ENCODE assay signal across 13 cellular contexts in the genomic region with DNA sequence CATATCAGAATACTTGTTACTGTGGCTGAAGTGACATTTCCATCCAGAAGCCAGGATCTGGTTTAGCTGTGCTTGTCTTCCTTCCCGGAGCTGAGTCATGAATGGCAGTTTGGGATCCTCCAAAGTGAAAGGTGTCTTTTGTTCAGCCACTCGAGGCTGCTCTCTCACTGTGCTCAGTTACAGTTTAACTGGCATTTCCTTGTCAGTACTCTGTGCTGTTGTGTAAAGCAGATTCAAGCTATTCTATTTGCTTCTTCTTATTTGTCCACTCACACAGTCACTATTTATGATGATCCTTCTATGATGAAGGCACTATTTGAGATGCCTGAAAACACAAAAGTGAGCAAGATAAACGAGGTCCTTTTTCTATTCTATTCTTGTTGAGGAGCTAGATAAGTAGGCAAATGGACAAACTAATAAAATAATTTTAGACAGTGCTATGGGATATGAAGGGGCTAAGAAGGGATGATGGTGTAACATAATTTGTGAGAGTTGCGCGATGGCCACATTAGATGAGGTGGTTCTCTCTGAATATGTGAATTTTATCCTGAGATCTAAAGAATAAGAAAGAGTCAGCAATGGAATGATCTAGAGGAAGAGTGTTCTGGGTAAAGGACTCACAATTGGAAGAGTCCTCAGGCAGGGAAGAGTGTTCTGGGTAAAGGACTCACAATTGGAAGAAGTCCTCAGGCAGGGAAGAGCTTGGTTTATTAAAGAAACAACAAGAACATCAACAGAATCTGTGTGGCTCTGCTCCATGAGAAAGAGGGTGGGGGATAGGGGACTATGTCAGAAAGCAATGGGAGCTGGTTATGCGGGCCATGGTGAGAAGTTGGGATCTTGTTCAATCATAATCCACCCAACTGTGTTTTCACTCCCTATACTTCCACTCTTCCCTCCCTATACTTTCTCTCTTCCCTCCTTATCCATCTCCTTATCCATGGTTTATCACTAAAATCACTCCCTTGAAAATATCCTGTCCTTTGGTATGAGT. TPM values are rescaled to one million over a fixed set of nuclear protein-coding genes. Genes with fewer than 3 reads are reported as not detected.
A peak's percentile ranks its signal among the peaks of the same experiment; 100 is the strongest.
DNase-seq lines count a peak whose midpoint lies in the region; ATAC-seq and TF ChIP-seq lines count a peak whose summit lies in the region.
"Had no signal": no experiment of that assay in that cellular context is flagged by ENCODE, and none has a peak within 500 bp of the region (broad histone marks: within the 10 kb centered on the region; RNA-seq: fewer than 3 reads in every experiment).

No MANE protein-coding gene starts in this region.

- no peaks in the 10 kb centered on the region for H3K4me1 Mint-ChIP-seq in activated T-helper 1 cell treated with anti-CD3 and anti-CD28 coated beads, Interleukin-12 subunit alpha, Interleukin-12 subunit beta, Interleukin-2, Interleukin-4 antibody, amounts not matched to agents 30 ng/mL and 10 ng/mL and 1 ng/mL, durations not matched to agents 14 hours and 24 hours and 36 hours (ENCODE audit: low read depth)
- no peaks in the 10 kb centered on the region for H3K4me1 Mint-ChIP-seq in activated naive CD8-positive, alpha-beta T cell treated with anti-CD3 and anti-CD28 coated beads for 36 hours

- H3K4me3 ChIP-seq in mammary epithelial cell (replicated peaks in 1 of 3; ENCODE audit: insufficient read depth in 1 of 3, low read depth in 2 of 3, low read length in 3 of 3) = no peak overlapping the region
- H3K4me3 ChIP-seq in mesenchymal stem cell (ENCODE audit: insufficient read depth in 1 of 2, low read depth in 1 of 2, low read length in 2 of 2) = peak overlapping the region in 1 of 2 experiments; percentile 55

- ATAC-seq in HG02763 (IDR thresholded peaks at IDR 0.05; ENCODE audit: unreplicated experiment) = peak; percentile 64
- ATAC-seq: CD8-positive, alpha-beta T cell had no signal

- H3K9me3 ChIP-seq in mammary epithelial cell (replicated peaks; ENCODE audit: insufficient read depth, low read length) (peaks cover 6% of the 10 kb centered on the region), mesenchymal stem cell (ENCODE audit: control insufficient read depth, low read length) (peaks cover 3% of the 10 kb centered on the region)

- H2AFZ ChIP-seq in mammary epithelial cell (ENCODE audit: low read depth, low read length) = peak overlapping the region; percentile 40
- H2AFZ ChIP-seq in mesenchymal stem cell (ENCODE audit: low read depth, low read length) = no peak overlapping the region

- H3K27me3 Mint-ChIP-seq in activated T-helper 1 cell treated with anti-CD3 and anti-CD28 coated beads, Interleukin-12 subunit alpha, Interleukin-12 subunit beta, Interleukin-2, Interleukin-4 antibody, amounts not matched to agents 30 ng/mL and 10 ng/mL and 1 ng/mL, durations not matched to agents 14 hours and 24 hours and 36 hours (ENCODE audit: insufficient read depth) = no peaks in the 10 kb centered on the region
- no peaks in the 10 kb centered on the region for H3K27me3 Mint-ChIP-seq in activated naive CD8-positive, alpha-beta T cell treated with anti-CD3 and anti-CD28 coated beads for 36 hours

- H3K4me1 ChIP-seq in mammary epithelial cell (ENCODE audit: insufficient read depth, low read length) (peaks cover 34% of the 10 kb centered on the region), mesenchymal stem cell (ENCODE audit: control insufficient read depth, insufficient read depth, low read depth, low read length) (peaks cover 4% of the 10 kb centered on the region)

- H3K79me2 ChIP-seq in mammary epithelial cell (ENCODE audit: insufficient read depth, low read length) = no peaks in the 10 kb centered on the region

- H3K9ac ChIP-seq in mammary epithelial cell (ENCODE audit: insufficient read depth, low read length) (peak overlapping the region; percentile 68), mesenchymal stem cell (ENCODE audit: low read length) (peak overlapping the region; percentile 73)

- H4K8ac ChIP-seq in mesenchymal stem cell (ENCODE audit: low read length) = no peak overlapping the region

- dilution Hi-C loops in mammary epithelial cell (cut with HindIII; ENCODE audit: low sequenced_read_pairs) = loop anchor here (5.0 kb wide), 1 partner anchor 59 kb away; no protein-coding TSS in a partner anchor

- WGBS in mammary epithelial cell (ENCODE audit: low coverage, missing lambda C conversion rate) = 50% methylated on average over 6 of the region's 6 CpGs
- 74% methylated on average over 6 of the region's 6 CpGs for WGBS in mesenchymal stem cell

- H2AK5ac ChIP-seq in mesenchymal stem cell (ENCODE audit: low read length, severe bottlenecking) = peak overlapping the region; percentile 81

- peak overlapping the region; percentile 74 for H2BK5ac ChIP-seq in mesenchymal stem cell (ENCODE audit: low read depth, low read length, poor library complexity, severe bottlenecking)

- peak overlapping the region; percentile 98 for H3K27ac ChIP-seq in mammary epithelial cell (ENCODE audit: insufficient read depth, low read depth, low read length)
- peak overlapping the region; percentile 96 for H3K27ac ChIP-seq in mesenchymal stem cell (ENCODE audit: low read length, poor library complexity, severe bottlenecking)

- CTCF ChIA-PET in mammary epithelial cell (lab: Charles Lee; ENCODE audit: low non-redundant PET) = interaction anchor here (0.5 kb wide), 1 partner anchor 342 kb away, joined by 5 read pairs; no protein-coding TSS in a partner anchor

- H2BK15ac ChIP-seq in mesenchymal stem cell (ENCODE audit: low read depth, poor library complexity, severe bottlenecking) = no peak overlapping the region

- no peak for TF ChIP-seq CTCF in mammary epithelial cell (conservative IDR thresholded peaks at IDR 0.05 in 1 of 2, IDR thresholded peaks at IDR 0.05 in 1 of 2; ENCODE audit: extremely low read depth in 1 of 2, insufficient read depth in 1 of 2, low read depth in 1 of 2, low read length in 2 of 2)

- in situ Hi-C loops in mammary epithelial cell (cut with MboI; ENCODE audit: low sequenced_read_pairs in 2 of 2) = no loop called here

- BruUV-seq in mammary epithelial cell (replicated peaks; lab: Mats Ljungman, UMichigan) = TSS peak; percentile 18

- no peaks in the 10 kb centered on the region for H3K27me3 ChIP-seq in mammary epithelial cell (ENCODE audit: insufficient read depth, low read length)
- peaks cover 0 to 6% of the 10 kb centered on the region in 2 experiments for H3K27me3 ChIP-seq in mesenchymal stem cell (ENCODE audit: control insufficient read depth in 1 of 2, insufficient read depth in 1 of 2, low read length in 2 of 2)

- no peak overlapping the region for H2BK120ac ChIP-seq in mesenchymal stem cell (ENCODE audit: low read depth, low read length)

- H2BK12ac ChIP-seq in mesenchymal stem cell (ENCODE audit: low read length in 2 of 2) = no peak overlapping the region

- no peak overlapping the region for H3K18ac ChIP-seq in mesenchymal stem cell (ENCODE audit: low read depth in 1 of 2, low read length in 2 of 2)

- H4K20me1 ChIP-seq in mammary epithelial cell (ENCODE audit: insufficient read depth, low read length) = no peaks in the 10 kb centered on the region

- no peak overlapping the region for H3K23ac ChIP-seq in mesenchymal stem cell (ENCODE audit: low read length in 2 of 2)

- no peak overlapping the region for H3K14ac ChIP-seq in mesenchymal stem cell (ENCODE audit: low read length in 2 of 2)

- no peak overlapping the region for H3K27ac Mint-ChIP-seq in activated T-helper 1 cell treated with anti-CD3 and anti-CD28 coated beads, Interleukin-12 subunit alpha, Interleukin-12 subunit beta, Interleukin-2, Interleukin-4 antibody, amounts not matched to agents 30 ng/mL and 10 ng/mL and 1 ng/mL, durations not matched to agents 14 hours and 24 hours and 36 hours
- H3K27ac Mint-ChIP-seq in activated naive CD8-positive, alpha-beta T cell treated with anti-CD3 and anti-CD28 coated beads for 36 hours = no peak overlapping the region
- H3K27ac Mint-ChIP-seq: CD8-positive, alpha-beta T cell; memory B cell had no signal

- H3K36me3 ChIP-seq in mammary epithelial cell (ENCODE audit: insufficient read depth, low read length) = no peaks in the 10 kb centered on the region
- H3K36me3 ChIP-seq in mesenchymal stem cell (ENCODE audit: control insufficient read depth in 1 of 2, insufficient read depth in 2 of 2, low read depth in 1 of 2, low read length in 2 of 2) = no peaks in the 10 kb centered on the region

- H3K4me3 Mint-ChIP-seq in activated T-helper 1 cell treated with anti-CD3 and anti-CD28 coated beads, Interleukin-12 subunit alpha, Interleukin-12 subunit beta, Interleukin-2, Interleukin-4 antibody, amounts not matched to agents 30 ng/mL and 10 ng/mL and 1 ng/mL, durations not matched to agents 14 hours and 24 hours and 36 hours = no peak overlapping the region
- H3K4me3 Mint-ChIP-seq in activated naive CD8-positive, alpha-beta T cell treated with anti-CD3 and anti-CD28 coated beads for 36 hours = no peak overlapping the region
- H3K4me3 Mint-ChIP-seq: CD8-positive, alpha-beta T cell; memory B cell had no signal

- H3K9me3 Mint-ChIP-seq in activated T-helper 1 cell treated with anti-CD3 and anti-CD28 coated beads, Interleukin-12 subunit alpha, Interleukin-12 subunit beta, Interleukin-2, Interleukin-4 antibody, amounts not matched to agents 30 ng/mL and 10 ng/mL and 1 ng/mL, durations not matched to agents 14 hours and 24 hours and 36 hours = peaks cover 4% of the 10 kb centered on the region
- H3K9me3 Mint-ChIP-seq in activated naive CD8-positive, alpha-beta T cell treated with anti-CD3 and anti-CD28 coated beads for 36 hours = peaks cover 5% of the 10 kb centered on the region

- no peaks in the 10 kb centered on the region for H3K79me1 ChIP-seq in mesenchymal stem cell (replicated peaks; ENCODE audit: low read length, poor library complexity, severe bottlenecking)

- no peak overlapping the region for H3K4ac ChIP-seq in mesenchymal stem cell (ENCODE audit: low read depth in 1 of 2, low read length in 2 of 2)

- no peaks in the 10 kb centered on the region for H3K36me3 Mint-ChIP-seq in activated T-helper 1 cell treated with anti-CD3 and anti-CD28 coated beads, Interleukin-12 subunit alpha, Interleukin-12 subunit beta, Interleukin-2, Interleukin-4 antibody, amounts not matched to agents 30 ng/mL and 10 ng/mL and 1 ng/mL, durations not matched to agents 14 hours and 24 hours and 36 hours (ENCODE audit: low read depth)
- no peaks in the 10 kb centered on the region for H3K36me3 Mint-ChIP-seq in activated naive CD8-positive, alpha-beta T cell treated with anti-CD3 and anti-CD28 coated beads for 36 hours
- H3K36me3 Mint-ChIP-seq: CD8-positive, alpha-beta T cell; memory B cell had no signal

- peak overlapping the region; percentile 55 for H4K91ac ChIP-seq in mesenchymal stem cell (ENCODE audit: low read length)

- intact Hi-C loops in mammary epithelial cell (cut with micrococcal nuclease) = loop anchor here (2.0 kb wide), 1 partner anchor 65 kb away; no protein-coding TSS in a partner anchor
- intact Hi-C loops in activated T-helper 1 cell treated with anti-CD3 and anti-CD28 coated beads, Interleukin-12 subunit alpha, Interleukin-12 subunit beta, Interleukin-2, Interleukin-4 antibody, amounts not matched to agents 30 ng/mL and 10 ng/mL and 1 ng/mL, durations not matched to agents 14 hours and 24 hours and 36 hours (cut with micrococcal nuclease) = no loop called here

- peak; percentile 6 for DNase-seq in AG08395 (ENCODE audit: low spot score)
- DNase-seq in mammary epithelial cell = peak; percentile 80
- peak; percentile 41 for DNase-seq in mesenchymal stem cell
- DNase-seq in activated T-helper 1 cell treated with anti-CD3 and anti-CD28 coated beads, Interleukin-12 subunit alpha, Interleukin-12 subunit beta, Interleukin-2, Interleukin-4 antibody, amounts not matched to agents 30 ng/mL and 10 ng/mL and 1 ng/mL, durations not matched to agents 14 hours and 24 hours and 36 hours (ENCODE audit: low spot score) = no peak
- no peak for DNase-seq in activated naive CD8-positive, alpha-beta T cell treated with anti-CD3 and anti-CD28 coated beads for 36 hours
- no peak for DNase-seq in dermis blood vessel endothelial cell
- DNase-seq in SK-N-DZ (ENCODE audit: low spot score) = no peak
- DNase-seq: CD8-positive, alpha-beta T cell; effector CD8-positive, alpha-beta T cell; stimulated activated CD4-positive, alpha-beta T cell treated with anti-CD3 and anti-CD28 coated beads, Interleukin-1b, Interleukin-23, amount 100 ng/mL, for 48 hours had no signal

- peak overlapping the region; percentile 60 for H3K4me2 ChIP-seq in mammary epithelial cell (ENCODE audit: insufficient read depth, low read depth, low read length)
- H3K4me2 ChIP-seq in mesenchymal stem cell (ENCODE audit: low read length, poor library complexity, severe bottlenecking) = peak overlapping the region; percentile 38

RNA-seq across cellular contexts. Expression of a gene that starts 40.1 kb away (rescaled TPM):
- 1 to 10 TPM; 1.3 to 6.2 TPM for total RNA-seq in mammary epithelial cell
- polyA plus RNA-seq in mammary epithelial cell = 4.7 TPM
- polyA minus RNA-seq in mammary epithelial cell = 8.2 TPM
- polyA plus RNA-seq in mesenchymal stem cell (2013, experiment 1 of 2) = not detected
- not detected for polyA plus RNA-seq in mesenchymal stem cell (2013, experiment 2 of 2)
- total RNA-seq in activated T-helper 1 cell treated with anti-CD3 and anti-CD28 coated beads, Interleukin-12 subunit alpha, Interleukin-12 subunit beta, Interleukin-2, Interleukin-4 antibody, amounts not matched to agents 30 ng/mL and 10 ng/mL and 1 ng/mL, durations not matched to agents 14 hours and 24 hours and 36 hours = not detected in 2 replicates
- not detected for total RNA-seq in activated naive CD8-positive, alpha-beta T cell treated with anti-CD3 and anti-CD28 coated beads for 36 hours
- total RNA-seq in dermis blood vessel endothelial cell = not detected in 2 replicates
- not detected in 2 replicates for polyA plus RNA-seq in SK-N-DZ (2014; cell fraction: cytosol; rRNA removed)
- polyA plus RNA-seq in SK-N-DZ (2014; cell fraction: nucleus; rRNA removed) = not detected in 2 replicates
- total RNA-seq: CD8-positive, alpha-beta T cell; T-helper 2 cell treated with Interferon-gamma antibody and Interleukin-4, amounts not matched to agents 100 ng/mL and 5 ng/mL, for 36 hours had no signal

Comparison
In these comparisons a context has a peak if more than half of its experiments do, and no peak if none do; other contexts are left out.
1. DNase-seq: peak in AG08395 (single experiment), mammary epithelial cell (single experiment) and mesenchymal stem cell (single experiment); none in activated T-helper 1 cell treated with anti-CD3 and anti-CD28 coated beads, Interleukin-12 subunit alpha, Interleukin-12 subunit beta, Interleukin-2, Interleukin-4 antibody, amounts not matched to agents 30 ng/mL and 10 ng/mL and 1 ng/mL, durations not matched to agents 14 hours and 24 hours and 36 hours (single experiment), activated naive CD8-positive, alpha-beta T cell treated with anti-CD3 and anti-CD28 coated beads for 36 hours (single experiment), dermis blood vessel endothelial cell (single experiment) and SK-N-DZ (single experiment).